In genomic region chr1:230849451-230850194, GRCh38 we compare ENCODE assay signal across 9 cellular contexts.
A peak's percentile ranks its signal among the peaks of the same experiment; 100 is the strongest.
DNase-seq lines count a peak whose midpoint lies in the region; ATAC-seq lines count a peak whose summit lies in the region.
"Had no signal": no experiment of that assay in that cellular context is flagged by ENCODE, and none has a peak within 500 bp of the region (broad histone marks: within the 10 kb centered on the region; RNA-seq: fewer than 3 reads in every experiment).

No MANE protein-coding gene starts in this region.

- DNase-seq in brain pericyte (ENCODE audit: low read depth, low spot score) (peak; percentile 85), kidney tubule cell (ENCODE audit: low spot score) (peak; percentile 82), superior temporal gyrus (ENCODE audit: extremely low spot score) (peak; percentile 73), midbrain (lab: John Stamatoyannopoulos, UW) (no peak), activated gamma-delta T cell (lab: John Stamatoyannopoulos, UW) (no peak)
- no peak for DNase-seq in stimulated activated CD4-positive, alpha-beta T cell treated with anti-CD3 and anti-CD28 coated beads, Interleukin-2, amount 100 ng/mL, for 24 hours
- DNase-seq: NCI-H2227 treated with DMSO at 0.1 percent for 48 hours had no signal

- peak; percentile 47 for ATAC-seq in HG03280 (IDR thresholded peaks at IDR 0.05; ENCODE audit: unreplicated experiment)
- ATAC-seq in GM21528 (IDR thresholded peaks at IDR 0.05; ENCODE audit: low FRiP score, unreplicated experiment) = no peak

Comparison
In these comparisons a context has a peak if more than half of its experiments do, and no peak if none do; other contexts are left out.
1. DNase-seq: peak in brain pericyte (single experiment), kidney tubule cell (single experiment) and superior temporal gyrus (single experiment); none in midbrain (single experiment), stimulated activated CD4-positive, alpha-beta T cell treated with anti-CD3 and anti-CD28 coated beads, Interleukin-2, amount 100 ng/mL, for 24 hours (0 of 2) and activated gamma-delta T cell (single experiment).